Comparison of ENCODE assay signal across 8 cellular contexts in the genomic region with DNA sequence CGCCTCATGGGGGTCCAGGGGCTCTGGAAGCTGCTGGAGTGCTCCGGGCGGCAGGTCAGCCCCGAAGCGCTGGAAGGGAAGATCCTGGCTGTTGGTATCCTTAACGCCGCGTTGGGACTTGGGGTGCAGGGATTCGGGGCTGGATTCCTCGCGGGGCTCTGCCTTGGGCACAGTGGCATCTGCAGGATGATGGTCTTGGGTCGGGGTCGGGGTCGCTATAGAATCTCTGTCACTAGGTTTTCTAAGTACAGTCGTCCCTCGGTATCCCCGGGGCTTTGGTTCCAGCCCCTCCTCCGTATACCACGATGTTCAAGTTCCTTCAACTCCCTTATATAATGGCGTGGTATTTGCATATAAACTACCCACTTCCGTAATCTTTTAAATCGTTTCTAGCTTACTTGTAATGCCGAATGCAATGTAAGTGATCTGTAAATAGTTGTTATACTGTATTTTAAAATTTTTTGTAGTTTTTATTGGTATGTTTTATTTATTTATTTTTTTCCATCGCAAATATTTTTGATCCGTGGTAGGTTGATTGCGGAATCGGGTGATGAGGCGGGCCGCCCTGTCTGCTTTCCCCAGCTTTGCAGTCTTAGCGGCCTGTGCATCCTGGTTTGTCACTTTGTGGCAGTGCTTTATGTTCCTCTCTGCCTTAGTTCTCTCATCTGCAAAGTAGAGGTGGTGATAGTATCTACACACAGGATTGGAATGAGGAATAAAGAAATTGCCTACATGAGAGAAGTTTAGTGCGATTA. TPM values are rescaled to one million over a fixed set of nuclear protein-coding genes. Genes with fewer than 3 reads are reported as not detected.
A peak's percentile ranks its signal among the peaks of the same experiment; 100 is the strongest.
DNase-seq lines count a peak whose midpoint lies in the region; ATAC-seq, FAIRE-seq and TF ChIP-seq lines count a peak whose summit lies in the region.

No MANE protein-coding gene starts in this region.

- TF ChIP-seq CTCF in AG04449 (IDR thresholded peaks at IDR 0.05; ENCODE audit: insufficient read depth, low read length, missing control alignments) (no peak), endothelial cell of umbilical vein (IDR thresholded peaks at IDR 0.05; ENCODE audit: extremely low read depth in 1 of 2, insufficient read depth in 1 of 2, low read depth in 1 of 2, low read length in 2 of 2) (no peak)

- CTCF ChIA-PET in AG04449 (lab: Yijun Ruan, JAX) (interaction anchor here (0.9 to 6.8 kb wide), 15 partner anchors 10 to 266 kb away, joined by 3 to 61 read pairs (median 5); no protein-coding TSS in a partner anchor), endothelial cell of umbilical vein (lab: Charles Lee) (interaction anchor here (0.8 to 2.4 kb wide), 13 partner anchors 10 to 904 kb away, joined by 3 to 19 read pairs (median 10); partner anchors contain the start of genes BIVM, POGLUT2, TEX30 and TPP2)
- CTCF ChIA-PET in activated CD8-positive, alpha-beta T cell treated with anti-CD3 and anti-CD28 coated beads, Interleukin-2, amount 10 ng/mL, durations not matched to agents 7 days and 5 days (lab: Charles Lee): interaction anchor here (0.6 to 4.3 kb wide), 17 partner anchors 10 to 267 kb away, joined by 3 to 39 read pairs (median 5); partner anchors contain the start of gene TPP2

- peak overlapping the region; percentile 92 for H3K4me2 ChIP-seq in endothelial cell of umbilical vein (ENCODE audit: insufficient read depth, low read length)

- no peaks in the 10 kb centered on the region for H4K20me1 ChIP-seq in endothelial cell of umbilical vein (replicated peaks; ENCODE audit: control insufficient read depth, extremely low read depth, insufficient read depth, low read length)

- TF ChIP-seq POLR2A in endothelial cell of umbilical vein (IDR thresholded peaks at IDR 0.05; ENCODE audit: low read depth, low read length): no peak

- no peaks in the 10 kb centered on the region for H3K9me1 ChIP-seq in endothelial cell of umbilical vein (replicated peaks; ENCODE audit: control insufficient read depth, extremely low read depth, insufficient read depth, low read length)

- H3K36me3 ChIP-seq in endothelial cell of umbilical vein (ENCODE audit: control insufficient read depth in 2 of 2, extremely low read depth in 1 of 2, insufficient read depth in 2 of 2, low read length in 2 of 2): no peaks in the 10 kb centered on the region
- peaks cover 0 to 6% (median 0%) of the 10 kb centered on the region in 5 donors for H3K36me3 ChIP-seq in subcutaneous abdominal adipose tissue (ENCODE audit: control insufficient read depth in 5 of 5, insufficient read depth in 5 of 5, low read length in 5 of 5)

- peaks cover 19% of the 10 kb centered on the region for H3K79me2 ChIP-seq in endothelial cell of umbilical vein (ENCODE audit: control insufficient read depth, insufficient read depth, low read length)

- peak overlapping the region; percentile 78 for H3K27ac ChIP-seq in endothelial cell of umbilical vein (ENCODE audit: insufficient read depth, low read depth, low read length)
- peak overlapping the region; percentile 98 for H3K27ac ChIP-seq in subcutaneous abdominal adipose tissue (ENCODE audit: low read depth, low read length)

- H3K9me3 Mint-ChIP-seq in activated CD8-positive, alpha-beta T cell treated with anti-CD3 and anti-CD28 coated beads, Interleukin-2, amount 10 ng/mL, durations not matched to agents 7 days and 5 days (ENCODE audit: insufficient read depth): no peaks in the 10 kb centered on the region

- no peaks in the 10 kb centered on the region for H3K9me3 ChIP-seq in endothelial cell of umbilical vein (replicated peaks; ENCODE audit: control insufficient read depth, insufficient read depth, low read length)
- no peaks in the 10 kb centered on the region for H3K9me3 ChIP-seq in subcutaneous abdominal adipose tissue (ENCODE audit: control insufficient read depth in 5 of 5, low read length in 5 of 5)

- peaks cover 7% of the 10 kb centered on the region for H3K4me1 ChIP-seq in endothelial cell of umbilical vein (ENCODE audit: control insufficient read depth, extremely low read depth, insufficient read depth, low read length)
- H3K4me1 ChIP-seq in subcutaneous abdominal adipose tissue (ENCODE audit: control insufficient read depth in 5 of 5, insufficient read depth in 5 of 5, low read length in 5 of 5): peaks cover 4 to 29% (median 26%) of the 10 kb centered on the region in 5 donors

- POLR2A ChIA-PET in AG04449 (lab: Yijun Ruan, JAX): interaction anchor here (0.6 to 1.5 kb wide), 4 partner anchors 20 to 267 kb away, joined by 3 to 12 read pairs (median 5); partner anchors contain the start of gene TEX30
- POLR2A ChIA-PET in activated CD8-positive, alpha-beta T cell treated with anti-CD3 and anti-CD28 coated beads, Interleukin-2, amount 10 ng/mL, durations not matched to agents 7 days and 5 days (lab: Charles Lee): interaction anchor here (0.7 to 3.7 kb wide), 18 partner anchors 9 to 265 kb away, joined by 3 to 98 read pairs (median 7); partner anchors contain the start of genes BIVM, POGLUT2, TEX30 and TPP2
- POLR2A ChIA-PET in endothelial cell of umbilical vein (lab: Charles Lee): interaction anchor here (1.4 kb wide), 1 partner anchor 250 kb away, joined by 5 read pairs; the partner anchor contains the start of gene TPP2

- H3K27me3 ChIP-seq in endothelial cell of umbilical vein (ENCODE audit: control insufficient read depth in 2 of 2, insufficient read depth in 2 of 2, low read length in 2 of 2): no peaks in the 10 kb centered on the region
- no peaks in the 10 kb centered on the region for H3K27me3 ChIP-seq in subcutaneous abdominal adipose tissue (ENCODE audit: control insufficient read depth in 5 of 5, insufficient read depth in 4 of 5, low read length in 5 of 5)

- H3K9ac ChIP-seq in endothelial cell of umbilical vein (replicated peaks; ENCODE audit: extremely low read depth, insufficient read depth, low read length) (peak overlapping the region; percentile 83), subcutaneous abdominal adipose tissue (ENCODE audit: low read length in 5 of 5) (peak overlapping the region; percentile 85 to 99 (median 96))

- H3K36me3 Mint-ChIP-seq in activated CD8-positive, alpha-beta T cell treated with anti-CD3 and anti-CD28 coated beads, Interleukin-2, amount 10 ng/mL, durations not matched to agents 7 days and 5 days (ENCODE audit: low read depth): peaks cover 18% of the 10 kb centered on the region

- BruUV-seq in endothelial cell of umbilical vein (replicated peaks; lab: Mats Ljungman, UMichigan): TSS peak; percentile 51

- DNase-seq in AG04449 (ENCODE audit: low read depth, low spot score) (no peak), NCI-H524 treated with DMSO at 0.1 percent for 48 hours (lab: John Stamatoyannopoulos, UW) (peak; percentile 1), endothelial cell of umbilical vein (ENCODE audit: low read depth, low spot score) (peak; percentile 62), mucosa of gallbladder (ENCODE audit: low spot score) (peak; percentile 28)
- peak; percentile 67 for DNase-seq in activated CD8-positive, alpha-beta T cell treated with anti-CD3 and anti-CD28 coated beads, Interleukin-2, amount 10 ng/mL, durations not matched to agents 7 days and 5 days

- ATAC-seq in GM18858 (IDR thresholded peaks at IDR 0.05; ENCODE audit: unreplicated experiment) (peak; percentile 37), HG03060 (IDR thresholded peaks at IDR 0.05; ENCODE audit: low read depth, unreplicated experiment) (peak; percentile 32)
- peak; percentile 54 for ATAC-seq in activated CD8-positive, alpha-beta T cell treated with anti-CD3 and anti-CD28 coated beads, Interleukin-2, amount 10 ng/mL, durations not matched to agents 7 days and 5 days

- no peaks in the 10 kb centered on the region for H3K27me3 Mint-ChIP-seq in activated CD8-positive, alpha-beta T cell treated with anti-CD3 and anti-CD28 coated beads, Interleukin-2, amount 10 ng/mL, durations not matched to agents 7 days and 5 days (ENCODE audit: low read depth)

- peak overlapping the region; percentile 82 for H2AFZ ChIP-seq in endothelial cell of umbilical vein (ENCODE audit: low read depth, low read length)

- H3K4me3 ChIP-seq in AG04449 (ENCODE audit: low read depth, low read length) (peak overlapping the region; percentile 95), endothelial cell of umbilical vein (replicated peaks in 1 of 3; ENCODE audit: insufficient read depth in 1 of 3, low read depth in 1 of 3, low read length in 3 of 3) (peak overlapping the region; percentile 75 to 97 (median 87)), subcutaneous abdominal adipose tissue (ENCODE audit: low read depth in 1 of 5, low read length in 5 of 5) (peak overlapping the region; percentile 88 to 99 (median 97))

- peaks cover 37% of the 10 kb centered on the region for H3K4me1 Mint-ChIP-seq in activated CD8-positive, alpha-beta T cell treated with anti-CD3 and anti-CD28 coated beads, Interleukin-2, amount 10 ng/mL, durations not matched to agents 7 days and 5 days (ENCODE audit: low read depth)

- no peak for FAIRE-seq in endothelial cell of umbilical vein (lab: Jason Lieb, UNC)

- intact Hi-C loops in endothelial cell of umbilical vein (cut with micrococcal nuclease): loop anchor here (1.0 to 10.0 kb wide), 10 partner anchors 73 to 1392 kb away; partner anchors contain the start of genes ITGBL1 and TEX30

- peak overlapping the region; percentile 87 for H3K4me3 Mint-ChIP-seq in activated CD8-positive, alpha-beta T cell treated with anti-CD3 and anti-CD28 coated beads, Interleukin-2, amount 10 ng/mL, durations not matched to agents 7 days and 5 days

- peak overlapping the region; percentile 93 for H3K27ac Mint-ChIP-seq in activated CD8-positive, alpha-beta T cell treated with anti-CD3 and anti-CD28 coated beads, Interleukin-2, amount 10 ng/mL, durations not matched to agents 7 days and 5 days

- dilution Hi-C loops in endothelial cell of umbilical vein (cut with MboI; ENCODE audit: extremely low pct_ligation_motif_present, low sequenced_read_pairs): no loop called here

RNA-seq across cellular contexts. Expression of gene ERCC5, which starts 0.6 kb away (rescaled TPM):
- total RNA-seq in activated CD8-positive, alpha-beta T cell treated with anti-CD3 and anti-CD28 coated beads, Interleukin-2, amount 10 ng/mL, durations not matched to agents 7 days and 5 days: 10 to 100 TPM; 66.8 to 68.0 TPM
- total RNA-seq in endothelial cell of umbilical vein (36.0 and 40.1 TPM in 2 replicates), mucosa of gallbladder (59.6 TPM)
- polyA plus RNA-seq in endothelial cell of umbilical vein: 6.7 and 12.5 TPM in 2 replicates
- 16.7 and 17.7 TPM in 2 replicates for polyA plus RNA-seq in endothelial cell of umbilical vein (2011; cell fraction: cytosol; rRNA removed)
- 49.2 and 72.1 TPM in 2 replicates for polyA plus RNA-seq in endothelial cell of umbilical vein (2011; cell fraction: nucleus; rRNA removed)
- 32.0 and 39.8 TPM in 2 replicates for polyA plus RNA-seq in endothelial cell of umbilical vein (2012)
- 8.7 and 13.8 TPM in 2 replicates for polyA minus RNA-seq in endothelial cell of umbilical vein
- polyA minus RNA-seq in endothelial cell of umbilical vein (2011; cell fraction: cytosol; rRNA and poly(A)+ RNA removed): 8.1 TPM
- 19.4 and 25.5 TPM in 2 replicates for polyA minus RNA-seq in endothelial cell of umbilical vein (2011; cell fraction: nucleus; rRNA and poly(A)+ RNA removed)

RNA-seq across cellular contexts. Expression of gene BIVM, which starts 47.5 kb away (rescaled TPM):
- 10 to 100 TPM; 26.9 to 27.7 TPM for total RNA-seq in activated CD8-positive, alpha-beta T cell treated with anti-CD3 and anti-CD28 coated beads, Interleukin-2, amount 10 ng/mL, durations not matched to agents 7 days and 5 days
- total RNA-seq in endothelial cell of umbilical vein: 20.3 TPM in 2 replicates
- polyA plus RNA-seq in endothelial cell of umbilical vein: 6.5 and 7.7 TPM in 2 replicates
- 7.0 and 7.8 TPM in 2 replicates for polyA plus RNA-seq in endothelial cell of umbilical vein (2011; cell fraction: cytosol; rRNA removed)
- polyA plus RNA-seq in endothelial cell of umbilical vein (2011; cell fraction: nucleus; rRNA removed): 21.7 and 30.3 TPM in 2 replicates
- polyA plus RNA-seq in endothelial cell of umbilical vein (2012): 11.0 and 11.6 TPM in 2 replicates
- polyA minus RNA-seq in endothelial cell of umbilical vein: 6.0 and 7.3 TPM in 2 replicates
- polyA minus RNA-seq in endothelial cell of umbilical vein (2011; cell fraction: cytosol; rRNA and poly(A)+ RNA removed): 5.0 TPM
- 15.4 and 19.5 TPM in 2 replicates for polyA minus RNA-seq in endothelial cell of umbilical vein (2011; cell fraction: nucleus; rRNA and poly(A)+ RNA removed)
- total RNA-seq in mucosa of gallbladder: 23.8 TPM

RNA-seq across cellular contexts. Expression of gene POGLUT2, which starts 47.7 kb away (rescaled TPM):
- 10 to 100 TPM; 12.5 to 13.4 TPM for total RNA-seq in activated CD8-positive, alpha-beta T cell treated with anti-CD3 and anti-CD28 coated beads, Interleukin-2, amount 10 ng/mL, durations not matched to agents 7 days and 5 days
- 22.5 and 22.7 TPM in 2 replicates for total RNA-seq in endothelial cell of umbilical vein
- polyA plus RNA-seq in endothelial cell of umbilical vein: 14.5 and 17.9 TPM in 2 replicates
- polyA plus RNA-seq in endothelial cell of umbilical vein (2011; cell fraction: cytosol; rRNA removed): 17.7 and 17.9 TPM in 2 replicates
- polyA plus RNA-seq in endothelial cell of umbilical vein (2011; cell fraction: nucleus; rRNA removed): 11.0 and 13.1 TPM in 2 replicates
- 26.2 and 31.5 TPM in 2 replicates for polyA plus RNA-seq in endothelial cell of umbilical vein (2012)
- 10.1 and 10.9 TPM in 2 replicates for polyA minus RNA-seq in endothelial cell of umbilical vein
- polyA minus RNA-seq in endothelial cell of umbilical vein (2011; cell fraction: cytosol; rRNA and poly(A)+ RNA removed): 8.0 TPM
- 3.3 and 6.8 TPM in 2 replicates for polyA minus RNA-seq in endothelial cell of umbilical vein (2011; cell fraction: nucleus; rRNA and poly(A)+ RNA removed)
- total RNA-seq in mucosa of gallbladder: 6.4 TPM
